In genomic region chr9:123488683-123489321, GRCh38 we compare ENCODE assay signal across 19 cellular contexts.
"Had no signal": no experiment of that assay in that cellular context is flagged by ENCODE, and none has a peak within 500 bp of the region (broad histone marks: within the 10 kb centered on the region; RNA-seq: fewer than 3 reads in every experiment).

No MANE protein-coding gene starts in this region.

- ATAC-seq: effector memory CD8-positive, alpha-beta T cell; gastrocnemius medialis; heart right ventricle; left cardiac atrium; pancreas; right lobe of liver had no signal

- H3K36me3 ChIP-seq: esophagus muscularis mucosa, gastrocnemius medialis, heart right ventricle, left ventricle myocardium inferior, pancreas, prostate gland, right lobe of liver had no signal

- H3K4me3 ChIP-seq: esophagus muscularis mucosa, gastrocnemius medialis, heart right ventricle, left ventricle myocardium inferior, lung, pancreas, prostate gland, right lobe of liver had no signal

- DNase-seq: effector memory CD8-positive, alpha-beta T cell; gastrocnemius medialis; heart right ventricle; immature natural killer cell; left cardiac atrium; left ventricle myocardium inferior; mesendoderm; naive B cell; pancreas; right lobe of liver; stimulated activated CD4-positive, alpha-beta T cell treated with anti-CD3 and anti-CD28 coated beads, Interleukin-2, amount 100 ng/mL, for 48 hours; stimulated activated naive CD4-positive, alpha-beta T cell treated with Interleukin-2 at 50 U/mL for 16 hours; trophoblast cell had no signal

- H3K9me3 ChIP-seq: esophagus muscularis mucosa, gastrocnemius medialis, heart right ventricle, left ventricle myocardium inferior, pancreas, prostate gland, right lobe of liver had no signal

- H3K27me3 ChIP-seq: esophagus muscularis mucosa, gastrocnemius medialis, heart right ventricle, pancreas, right lobe of liver had no signal

- H3K4me1 ChIP-seq: esophagus muscularis mucosa, gastrocnemius medialis, heart right ventricle, left ventricle myocardium inferior, pancreas, prostate gland had no signal

- FAIRE-seq: keratinocyte, pancreas, urothelium cell line had no signal

- H3K27ac ChIP-seq: epithelial cell of prostate, esophagus muscularis mucosa, gastrocnemius medialis, heart right ventricle, left ventricle myocardium inferior, pancreas, prostate gland, right lobe of liver had no signal
